Comparison of ENCODE assay signal across 26 cellular contexts in the genomic region with DNA sequence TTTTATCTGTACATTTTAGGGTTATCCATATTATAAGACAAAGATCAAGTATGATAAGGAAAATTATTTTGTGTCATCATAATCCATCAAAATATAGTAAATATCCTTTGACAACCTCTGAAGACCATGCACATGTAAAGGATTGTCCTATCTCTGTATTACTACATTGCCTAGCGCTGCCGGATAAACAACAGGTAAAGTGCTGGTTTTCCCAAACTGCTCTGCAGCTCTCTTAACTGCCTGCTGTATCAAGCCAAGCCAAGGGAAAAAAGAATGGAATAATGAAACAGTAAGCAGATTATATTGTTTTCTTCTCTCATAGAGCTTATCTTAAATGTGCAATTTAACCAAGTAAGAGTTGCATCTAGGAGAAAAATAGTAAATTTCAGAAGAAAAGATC.
"Had no signal": no experiment of that assay in that cellular context is flagged by ENCODE, and none has a peak within 500 bp of the region (broad histone marks: within the 10 kb centered on the region; RNA-seq: fewer than 3 reads in every experiment).

No MANE protein-coding gene starts in this region.

- H3K27ac ChIP-seq: stomach, suprapubic skin, testis, thoracic aorta, thyroid gland, tibial artery, tibial nerve, transverse colon, upper lobe of left lung, upper lobe of right lung, uterus, vagina had no signal

- H3K4me1 ChIP-seq: stomach, suprapubic skin, testis, thyroid gland, tibial artery, tibial nerve, transverse colon, upper lobe of left lung, upper lobe of right lung, uterus, vagina had no signal

- DNase-seq: stimulated activated CD4-positive, alpha-beta T cell treated with anti-CD3 and anti-CD28 coated beads, Interleukin-2, amount 100 ng/mL, for 48 hours; stimulated activated CD4-positive, alpha-beta T cell treated with anti-CD3 and anti-CD28 coated beads, Interleukin-4, amount 100 ng/mL, for 1 hour; stimulated activated CD4-positive, alpha-beta T cell treated with anti-CD3 and anti-CD28 coated beads, Interleukin-4, amount 100 ng/mL, for 24 hours; stimulated activated CD4-positive, alpha-beta T cell treated with anti-CD3 and anti-CD28 coated beads, Interleukin-4, amount 100 ng/mL, for 4 hours; stimulated activated CD8-positive, alpha-beta memory T cell treated with anti-CD3 and anti-CD28 coated beads, Interleukin-4, amount 100 ng/mL, for 48 hours; stimulated activated naive B cell treated with anti-CD40 and anti-IgM and Interleukin-4, amounts not matched to agents 10 μg/mL and 1 μg/mL and 100 μg/mL, for 72 hours; stimulated activated naive CD4-positive, alpha-beta T cell; stimulated activated naive CD4-positive, alpha-beta T cell treated with Interleukin-2 at 50 U/mL for 16 hours; stimulated activated naive CD8-positive, alpha-beta T cell treated with anti-CD3 and anti-CD28 coated beads, Interleukin-15, amount 100 ng/mL, for 72 hours; stomach; substantia nigra; testis; thyroid gland; tibial artery; transverse colon; trophoblast cell; upper lobe of left lung; upper lobe of right lung; uterus had no signal

- ATAC-seq: stimulated activated effector memory CD8-positive, alpha-beta T cell treated with anti-CD3 and anti-CD28 coated beads, Interleukin-12 subunit alpha, Interleukin-12 subunit beta, amount 100 ng/mL, for 72 hours; stimulated activated memory B cell treated with anti-CD40 and anti-IgM and Interleukin-4, amounts not matched to agents 10 μg/mL and 1 μg/mL and 100 μg/mL, for 72 hours; stimulated activated naive B cell treated with anti-CD40 and anti-IgM and Interleukin-4, amounts not matched to agents 10 μg/mL and 1 μg/mL and 100 μg/mL, for 72 hours; stimulated activated naive CD8-positive, alpha-beta T cell treated with anti-CD3 and anti-CD28 coated beads, Interleukin-15, amount 100 ng/mL, for 72 hours; upper lobe of right lung had no signal

- H3K4me3 ChIP-seq: stomach, suprapubic skin, testis, thoracic aorta, thyroid gland, tibial artery, tibial nerve, transverse colon, upper lobe of left lung, upper lobe of right lung, uterus, vagina had no signal

- H3K27me3 ChIP-seq: suprapubic skin, testis, thyroid gland, tibial artery, tibial nerve, upper lobe of left lung, uterus, vagina had no signal

- H3K36me3 ChIP-seq: stomach, suprapubic skin, thoracic aorta, thyroid gland, tibial artery, tibial nerve, transverse colon, upper lobe of left lung, upper lobe of right lung, uterus, vagina had no signal

- FAIRE-seq: urothelium cell line had no signal

- H3K9me3 ChIP-seq: stomach, suprapubic skin, testis, thoracic aorta, thyroid gland, tibial artery, tibial nerve, transverse colon, upper lobe of left lung, upper lobe of right lung, uterus, vagina had no signal
